23 cellular contexts compared by ENCODE assay signal in genomic region chr1:159185121-159185520, GRCh38. TPM values are rescaled to one million over a fixed set of nuclear protein-coding genes. Genes with fewer than 3 reads are reported as not detected.
"Had no signal": no experiment of that assay in that cellular context is flagged by ENCODE, and none has a peak within 500 bp of the region (broad histone marks: within the 10 kb centered on the region; RNA-seq: fewer than 3 reads in every experiment).

No MANE protein-coding gene starts in this region.

- H3K27ac Mint-ChIP-seq: T-cell had no signal

- DNase-seq: Karpas-422, KBM-7, NCI-H1092 treated with DMSO at 0.1 percent for 48 hours, NCI-H1436, NCI-H187, NCI-H2029, NCI-H2081 treated with DMSO at 0.1 percent for 48 hours, NCI-H2171, NCI-H226, NCI-H446, NCI-H510A, NCI-H524 treated with DMSO at 0.1 percent for 48 hours, NCI-H69, NCI-H774, SHP77 treated with DMSO at 0.1 percent for 48 hours, T-cell had no signal

- H3K36me3 Mint-ChIP-seq: T-cell had no signal

- H3K27ac ChIP-seq: RWPE1, SJSA1, SK-N-MC had no signal

- H3K4me3 ChIP-seq: SJSA1, SK-N-MC had no signal

- H3K36me3 ChIP-seq: SJSA1 had no signal

- H3K9me3 ChIP-seq: SJSA1 had no signal

- H3K4me3 Mint-ChIP-seq: T-cell had no signal

- H3K4me1 ChIP-seq: SJSA1 had no signal

- ATAC-seq: Panc1, Right ventricle myocardium inferior, T-cell had no signal

- H3K9me3 Mint-ChIP-seq: T-cell had no signal

RNA-seq across cellular contexts. Expression of gene CADM3, which starts 13.7 kb away (rescaled TPM):
- total RNA-seq: HT-29, SJSA1, T-cell had no signal

RNA-seq across cellular contexts. Expression of gene ACKR1, which starts 19.6 kb away (rescaled TPM):
- total RNA-seq: HT-29, M059J, SJSA1 had no signal
